In the genomic region with DNA sequence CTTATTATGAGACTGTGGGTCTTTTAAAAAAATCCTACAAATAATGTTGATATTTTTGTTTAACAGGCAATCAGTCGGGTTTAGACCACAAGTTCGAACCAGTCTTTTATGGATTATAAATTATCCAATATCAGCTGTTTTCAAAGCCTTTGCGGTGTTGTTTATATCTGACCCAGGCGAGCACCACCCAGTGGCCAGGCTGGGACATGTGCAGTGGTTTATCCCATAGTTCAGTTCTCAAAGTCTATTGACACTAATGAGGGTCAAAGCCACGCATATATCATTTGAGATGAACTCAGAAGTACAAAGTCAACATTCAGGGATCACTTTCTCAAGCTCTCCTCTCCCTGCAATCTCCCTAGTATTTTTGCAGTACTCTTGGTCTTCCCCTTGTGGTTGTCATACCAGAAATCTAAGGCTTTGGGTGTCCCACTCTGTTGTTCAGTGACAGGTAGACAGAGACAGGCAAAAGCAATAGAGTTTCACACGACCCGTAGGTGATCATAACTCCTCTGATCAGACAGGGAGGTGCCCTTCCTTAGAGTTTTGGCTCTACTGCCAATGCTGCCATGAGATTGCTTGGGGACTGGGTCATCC, we compare ENCODE assay signal across 12 cellular contexts.
A peak's percentile ranks its signal among the peaks of the same experiment; 100 is the strongest.
DNase-seq lines count a peak whose midpoint lies in the region; ATAC-seq and TF ChIP-seq lines count a peak whose summit lies in the region.
"Had no signal": no experiment of that assay in that cellular context is flagged by ENCODE, and none has a peak within 500 bp of the region (broad histone marks: within the 10 kb centered on the region; RNA-seq: fewer than 3 reads in every experiment).

No MANE protein-coding gene starts in this region.

- H3K27ac Mint-ChIP-seq in mesothelial cell of epicardium = no peak overlapping the region

- peaks cover 10% of the 10 kb centered on the region for H3K4me1 Mint-ChIP-seq in mesothelial cell of epicardium

- no peaks in the 10 kb centered on the region for H3K36me3 ChIP-seq in Karpas-422 (ENCODE audit: insufficient read depth, low read length)

- no peaks in the 10 kb centered on the region for H3K27me3 ChIP-seq in Karpas-422 (ENCODE audit: low read length)

- ATAC-seq in HG03196 (IDR thresholded peaks at IDR 0.05; ENCODE audit: unreplicated experiment) (no peak), HG02973 (IDR thresholded peaks at IDR 0.05; ENCODE audit: unreplicated experiment) (no peak)

- H3K36me3 Mint-ChIP-seq in mesothelial cell of epicardium = no peaks in the 10 kb centered on the region

- no peaks in the 10 kb centered on the region for H3K79me2 ChIP-seq in Karpas-422 (ENCODE audit: low read length)

- DNase-seq in NCI-H1105 treated with DMSO at 0.1 percent for 48 hours (lab: John Stamatoyannopoulos, UW) (peak; percentile 4), NCI-H1105 (lab: John Stamatoyannopoulos, UW) (no peak), Karpas-422 (peak; percentile 43), astrocyte of the cerebellum (ENCODE audit: low read depth) (no peak), mesothelial cell of epicardium (ENCODE audit: low spot score in 2 of 2, unreplicated experiment in 2 of 2) (no peak)
- no peak for DNase-seq in activated naive CD4-positive, alpha-beta T cell (lab: John Stamatoyannopoulos, UW)
- DNase-seq: anterior cingulate cortex; stimulated activated CD4-positive, alpha-beta T cell treated with anti-CD3 and anti-CD28 coated beads, Interleukin-4, amount 100 ng/mL, for 4 hours; substantia nigra; T-helper 2 cell had no signal

- no peaks in the 10 kb centered on the region for H4K20me1 ChIP-seq in Karpas-422 (ENCODE audit: insufficient read depth, low read depth, low read length)

- H3K4me3 ChIP-seq in Karpas-422 (ENCODE audit: low read length) (no peak overlapping the region), astrocyte of the cerebellum (ENCODE audit: low read depth, low read length) (no peak overlapping the region)

- H3K9ac ChIP-seq in Karpas-422 (ENCODE audit: low read length) = no peak overlapping the region

- H3K9me3 ChIP-seq in Karpas-422 (ENCODE audit: low read length) = peaks cover 22% of the 10 kb centered on the region

- no peak overlapping the region for H2AFZ ChIP-seq in Karpas-422 (ENCODE audit: low read length)

- no peaks in the 10 kb centered on the region for H3K4me1 ChIP-seq in Karpas-422 (ENCODE audit: low read length)

- no peaks in the 10 kb centered on the region for H3K9me2 ChIP-seq in Karpas-422 (replicated peaks; ENCODE audit: insufficient read depth, low read length)

- H3K9me3 Mint-ChIP-seq in mesothelial cell of epicardium = peaks cover 6% of the 10 kb centered on the region

- TF ChIP-seq CTCF in astrocyte of the cerebellum (IDR thresholded peaks at IDR 0.05; ENCODE audit: low read depth, low read length, missing control alignments) (peak; percentile 22), mesothelial cell of epicardium (IDR thresholded peaks at IDR 0.05; ENCODE audit: unreplicated experiment) (peak; percentile 20)

- no peaks in the 10 kb centered on the region for H3K27me3 Mint-ChIP-seq in mesothelial cell of epicardium (ENCODE audit: low read depth)

- in situ Hi-C loops in astrocyte of the cerebellum (cut with HindIII; ENCODE audit: low sequenced_read_pairs) = no loop called here

- H3K4me2 ChIP-seq in Karpas-422 (ENCODE audit: low read depth, low read length, poor library complexity, severe bottlenecking) = no peak overlapping the region

- no peak overlapping the region for H3K27ac ChIP-seq in Karpas-422 (ENCODE audit: low read length)

- H3K4me3 Mint-ChIP-seq in mesothelial cell of epicardium = no peak overlapping the region

Comparison
In these comparisons a context has a peak if more than half of its experiments do, and no peak if none do; other contexts are left out.
1. DNase-seq: peak in NCI-H1105 treated with DMSO at 0.1 percent for 48 hours (single experiment) and Karpas-422 (single experiment); none in NCI-H1105 (single experiment), astrocyte of the cerebellum (single experiment), mesothelial cell of epicardium (0 of 2) and activated naive CD4-positive, alpha-beta T cell (0 of 4).